In the genomic region with DNA sequence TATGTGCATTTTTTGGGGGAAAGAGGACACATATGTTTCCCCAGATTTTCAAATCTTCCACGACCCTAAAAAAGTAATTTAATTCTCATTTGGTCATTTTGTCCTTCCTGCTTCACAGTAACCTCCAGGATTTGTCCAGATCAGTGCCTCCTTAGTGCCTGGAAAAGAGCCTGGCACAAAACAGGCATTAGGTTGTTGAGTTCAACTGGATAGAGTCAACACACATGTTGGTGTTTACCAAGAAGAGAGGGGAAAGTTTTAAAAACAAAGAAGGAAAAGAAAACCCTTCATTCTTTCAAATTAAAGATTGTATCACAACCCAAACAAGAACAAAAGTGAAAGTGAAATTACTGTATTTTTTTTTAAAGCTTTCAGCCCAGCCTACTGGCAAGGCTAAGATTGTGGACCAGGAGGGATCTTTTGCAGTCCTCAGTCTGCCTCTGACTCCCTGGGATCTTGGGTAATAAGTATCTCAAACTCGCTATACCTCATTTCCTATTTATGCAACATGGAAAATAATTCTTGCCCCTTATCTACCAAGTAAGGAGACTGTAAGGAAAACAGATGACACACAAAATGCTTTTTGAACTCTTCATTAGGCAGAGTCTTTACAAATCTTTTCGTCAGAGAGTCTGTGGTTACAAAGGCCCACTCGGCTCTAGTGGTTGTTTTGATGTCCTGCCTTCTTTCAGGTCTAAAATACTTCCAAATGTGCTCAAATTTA, we compare ENCODE assay signal across 8 cellular contexts. TPM values are rescaled to one million over a fixed set of nuclear protein-coding genes. Genes with fewer than 3 reads are reported as not detected.
DNase-seq lines count a peak whose midpoint lies in the region; ATAC-seq and TF ChIP-seq lines count a peak whose summit lies in the region.

No MANE protein-coding gene starts in this region.

- ATAC-seq in GM19397 (IDR thresholded peaks at IDR 0.05; ENCODE audit: unreplicated experiment) (peak; percentile 56), body of pancreas (peak; percentile 24)

- H3K27ac Mint-ChIP-seq in nephron, result peak overlapping the region in 2 of 3 experiments; percentile 75 to 78

- intact Hi-C loops in body of pancreas (cut with DNase I), result no loop called here

- H3K4me2 ChIP-seq in BLaER1 treated with 17β-estradiol and CSF1 and Interleukin-3, amounts not matched to agents 10 nM and 100 nM, result peak overlapping the region; percentile 50 to 77 (median 65)

- TF ChIP-seq POLR2A in body of pancreas (IDR thresholded peaks at IDR 0.05), result no peak

- H3K27ac ChIP-seq in BLaER1 treated with 17β-estradiol and CSF1 and Interleukin-3, amounts not matched to agents 10 nM and 100 nM, result peak overlapping the region in 10 of 11 experiments; percentile 6 to 68 (median 62); a peak in 19 of 22 replicates
- H3K27ac ChIP-seq in body of pancreas, result peak overlapping the region in 1 of 4 donors; percentile 36

- TF ChIP-seq CTCF in body of pancreas (IDR thresholded peaks at IDR 0.05) (no peak), nephron (IDR thresholded peaks at IDR 0.05; ENCODE audit: unreplicated experiment in 3 of 3) (no peak)

- H3K9me3 Mint-ChIP-seq in nephron, result no peaks in the 10 kb centered on the region

- no peaks in the 10 kb centered on the region for H3K36me3 ChIP-seq in BLaER1 treated with 17β-estradiol and CSF1 and Interleukin-3, amounts not matched to agents 10 nM and 100 nM
- H3K36me3 ChIP-seq in body of pancreas (replicated peaks in 1 of 2; ENCODE audit: insufficient read depth in 1 of 2, low read depth in 2 of 2), result no peaks in the 10 kb centered on the region

- no peak overlapping the region for H3K4me3 ChIP-seq in BLaER1 treated with 17β-estradiol and CSF1 and Interleukin-3, amounts not matched to agents 10 nM and 100 nM
- H3K4me3 ChIP-seq in body of pancreas, result no peak overlapping the region

- peaks cover 23 to 36% (median 31%) of the 10 kb centered on the region in 10 experiments for H3K4me1 ChIP-seq in BLaER1 treated with 17β-estradiol and CSF1 and Interleukin-3, amounts not matched to agents 10 nM and 100 nM
- no peaks in the 10 kb centered on the region for H3K4me1 ChIP-seq in body of pancreas

- H3K9ac ChIP-seq in BLaER1 treated with 17β-estradiol and CSF1 and Interleukin-3, amounts not matched to agents 10 nM and 100 nM, result peak overlapping the region in 3 of 11 experiments; percentile 27 to 41 (median 39); a peak in 6 of 22 replicates

- WGBS in body of pancreas, 2 donors, result 43 to 51% methylated on average over 4 of the region's 4 CpGs

- no peaks in the 10 kb centered on the region for H4K20me1 ChIP-seq in BLaER1 treated with 17β-estradiol and CSF1 and Interleukin-3, amounts not matched to agents 10 nM and 100 nM

- H3K36me3 Mint-ChIP-seq in nephron (ENCODE audit: low read depth), result no peaks in the 10 kb centered on the region

- no peaks in the 10 kb centered on the region for H3K27me3 ChIP-seq in BLaER1 treated with 17β-estradiol and CSF1 and Interleukin-3, amounts not matched to agents 10 nM and 100 nM
- no peaks in the 10 kb centered on the region for H3K27me3 ChIP-seq in body of pancreas

- DNase-seq in M059J (ENCODE audit: low read depth) (peak; percentile 84), body of pancreas (peak in 1 of 4 donors; percentile 12), mesenteric fat pad (ENCODE audit: low spot score) (no peak), NCI-H1105 treated with DMSO at 0.1 percent for 48 hours (lab: John Stamatoyannopoulos, UW) (no peak)
- no peak for DNase-seq in stimulated activated CD4-positive, alpha-beta T cell treated with anti-CD3 and anti-CD28 coated beads, Interleukin-15, amount 100 ng/mL, for 24 hours

- H3K4me1 Mint-ChIP-seq in nephron, result peaks cover 6% of the 10 kb centered on the region

- peaks cover 4% of the 10 kb centered on the region for H3K27me3 Mint-ChIP-seq in nephron (ENCODE audit: low read depth)

- peaks cover 0 to 12% (median 0%) of the 10 kb centered on the region in 11 experiments; a peak in 4 of 22 replicates for H3K9me3 ChIP-seq in BLaER1 treated with 17β-estradiol and CSF1 and Interleukin-3, amounts not matched to agents 10 nM and 100 nM (replicated peaks in 1 of 11)
- no peaks in the 10 kb centered on the region for H3K9me3 ChIP-seq in body of pancreas

- H3K4me3 Mint-ChIP-seq in nephron, result no peak overlapping the region

RNA-seq across cellular contexts. Expression of a gene that starts 57.8 kb away (rescaled TPM):
- 17.2 and 24.3 TPM in 2 replicates for total RNA-seq in M059J (2014; rRNA removed; shearing (Covaris generic))
- total RNA-seq in body of pancreas (1 to 10 TPM; 6.5 to 7.9 TPM), mesenteric fat pad (15.0 TPM)
